7 cellular contexts compared by ENCODE assay signal in genomic region chr11:130166457-130166784, GRCh38. TPM values are rescaled to one million over a fixed set of nuclear protein-coding genes. Genes with fewer than 3 reads are reported as not detected.
DNase-seq lines count a peak whose midpoint lies in the region; ATAC-seq, FAIRE-seq and TF ChIP-seq lines count a peak whose summit lies in the region.

No MANE protein-coding gene starts in this region.

- TF ChIP-seq CTCF in endothelial cell of umbilical vein (IDR thresholded peaks at IDR 0.05; ENCODE audit: extremely low read depth in 1 of 2, insufficient read depth in 1 of 2, low read depth in 1 of 2, low read length in 2 of 2) (no peak), smooth muscle cell (IDR thresholded peaks at IDR 0.05; ENCODE audit: borderline replicate concordance, insufficient read depth, poor library complexity, severe bottlenecking) (no peak), coronary artery (IDR thresholded peaks at IDR 0.05) (no peak)

- peaks cover 6% of the 10 kb centered on the region for H3F3A ChIP-seq in smooth muscle cell (ENCODE audit: low read depth)

- no peak overlapping the region for H3K4me3 ChIP-seq in endothelial cell of umbilical vein (replicated peaks in 1 of 3; ENCODE audit: insufficient read depth in 1 of 3, low read depth in 1 of 3, low read length in 3 of 3)
- no peak overlapping the region for H3K4me3 ChIP-seq in smooth muscle cell
- no peak overlapping the region for H3K4me3 ChIP-seq in coronary artery

- H2AFZ ChIP-seq in endothelial cell of umbilical vein (ENCODE audit: low read depth, low read length) = no peak overlapping the region
- H2AFZ ChIP-seq in smooth muscle cell (ENCODE audit: low read depth) = no peak overlapping the region

- POLR2A ChIA-PET in endothelial cell of umbilical vein (lab: Charles Lee) = no interaction called here

- DNase-seq in NCI-H2196 (lab: John Stamatoyannopoulos, UW; ENCODE audit: unreplicated experiment) (peak; percentile 68), endothelial cell of umbilical vein (ENCODE audit: low read depth, low spot score) (peak; percentile 32), smooth muscle cell (lab: John Stamatoyannopoulos, UW; ENCODE audit: unreplicated experiment) (no peak), D341Med (ENCODE audit: low spot score) (no peak), coronary artery (ENCODE audit: low spot score) (no peak), NCI-H1105 (lab: John Stamatoyannopoulos, UW) (no peak)

- peak; percentile 81 for FAIRE-seq in endothelial cell of umbilical vein (lab: Jason Lieb, UNC)

- peak; percentile 90 for ATAC-seq in GM21360 (IDR thresholded peaks at IDR 0.05; ENCODE audit: unreplicated experiment)

- no peak overlapping the region for H3K27ac ChIP-seq in endothelial cell of umbilical vein (ENCODE audit: insufficient read depth, low read depth, low read length)
- peak overlapping the region; percentile 56 for H3K27ac ChIP-seq in smooth muscle cell (ENCODE audit: low read depth)
- H3K27ac ChIP-seq in coronary artery = no peak overlapping the region

- TF ChIP-seq POLR2A in endothelial cell of umbilical vein (IDR thresholded peaks at IDR 0.05; ENCODE audit: low read depth, low read length) = no peak

- H3K36me3 ChIP-seq in endothelial cell of umbilical vein (ENCODE audit: control insufficient read depth in 2 of 2, extremely low read depth in 1 of 2, insufficient read depth in 2 of 2, low read length in 2 of 2) = no peaks in the 10 kb centered on the region
- H3K36me3 ChIP-seq in smooth muscle cell (ENCODE audit: low read depth) = no peaks in the 10 kb centered on the region

- no peaks in the 10 kb centered on the region for H3K4me1 ChIP-seq in endothelial cell of umbilical vein (ENCODE audit: control insufficient read depth, extremely low read depth, insufficient read depth, low read length)
- H3K4me1 ChIP-seq in smooth muscle cell (ENCODE audit: low read depth) = no peaks in the 10 kb centered on the region

- intact Hi-C loops in endothelial cell of umbilical vein (cut with micrococcal nuclease) = no loop called here

- CTCF ChIA-PET in endothelial cell of umbilical vein (lab: Charles Lee) = interaction anchor here (0.9 to 1.2 kb wide), 3 partner anchors 21 to 163 kb away, joined by 3 to 4 read pairs (median 3); no protein-coding TSS in a partner anchor

- no peak overlapping the region for H3K9ac ChIP-seq in endothelial cell of umbilical vein (replicated peaks; ENCODE audit: extremely low read depth, insufficient read depth, low read length)
- H3K9ac ChIP-seq in smooth muscle cell (ENCODE audit: low read depth) = no peak overlapping the region

- no peaks in the 10 kb centered on the region for H3K9me1 ChIP-seq in endothelial cell of umbilical vein (replicated peaks; ENCODE audit: control insufficient read depth, extremely low read depth, insufficient read depth, low read length)

- H3K27me3 ChIP-seq in endothelial cell of umbilical vein (ENCODE audit: control insufficient read depth in 2 of 2, insufficient read depth in 2 of 2, low read length in 2 of 2) (peaks cover 11 to 13% of the 10 kb centered on the region in 2 experiments), smooth muscle cell (ENCODE audit: low read depth) (peaks cover 12% of the 10 kb centered on the region)

- no peak overlapping the region for H3K4me2 ChIP-seq in endothelial cell of umbilical vein (ENCODE audit: insufficient read depth, low read length)
- no peak overlapping the region for H3K4me2 ChIP-seq in smooth muscle cell

- dilution Hi-C loops in endothelial cell of umbilical vein (cut with MboI; ENCODE audit: extremely low pct_ligation_motif_present, low sequenced_read_pairs) = no loop called here

- no peaks in the 10 kb centered on the region for H3K79me2 ChIP-seq in endothelial cell of umbilical vein (ENCODE audit: control insufficient read depth, insufficient read depth, low read length)
- no peaks in the 10 kb centered on the region for H3K79me2 ChIP-seq in smooth muscle cell (ENCODE audit: low read depth)

- H3K9me3 ChIP-seq in endothelial cell of umbilical vein (replicated peaks; ENCODE audit: control insufficient read depth, insufficient read depth, low read length) (no peaks in the 10 kb centered on the region), smooth muscle cell (replicated peaks; ENCODE audit: low read depth) (no peaks in the 10 kb centered on the region)

- BruUV-seq in endothelial cell of umbilical vein (replicated peaks; lab: Mats Ljungman, UMichigan) = no TSS peak

- 7% methylated on average over 4 of the region's 4 CpGs for WGBS in smooth muscle cell (ENCODE audit: low lambda C conversion rate)

- H4K20me1 ChIP-seq in endothelial cell of umbilical vein (replicated peaks; ENCODE audit: control insufficient read depth, extremely low read depth, insufficient read depth, low read length) (no peaks in the 10 kb centered on the region), smooth muscle cell (ENCODE audit: low read depth) (peaks cover 4% of the 10 kb centered on the region)

TF ChIP-seq in endothelial cell of umbilical vein, 7 proteins besides CTCF, POLR2A, EP300 and RAD21:
- TF ChIP-seq POLR2AphosphoS5 (IDR thresholded peaks at IDR 0.05; ENCODE audit: insufficient read depth, low read depth, low read length) (no peak), JUN (IDR thresholded peaks at IDR 0.05; ENCODE audit: borderline replicate concordance, insufficient read depth, insufficient read length, low read depth) (peak; percentile 5), FOS (IDR thresholded peaks at IDR 0.05; ENCODE audit: borderline replicate concordance, insufficient read depth, low read length) (peak; percentile 85), MYC (IDR thresholded peaks at IDR 0.05; ENCODE audit: low read depth, low read length) (no peak)

RNA-seq across cellular contexts. Expression of gene ST14, which starts 6.8 kb away (rescaled TPM):
- not detected in 2 replicates for total RNA-seq in endothelial cell of umbilical vein
- 0.08 TPM in 2 replicates for polyA plus RNA-seq in endothelial cell of umbilical vein
- 0.03 and 0.07 TPM in 2 replicates for polyA plus RNA-seq in endothelial cell of umbilical vein (2011; cell fraction: cytosol; rRNA removed)
- not detected in 2 replicates for polyA plus RNA-seq in endothelial cell of umbilical vein (2011; cell fraction: nucleus; rRNA removed)
- not detected in 2 replicates for polyA plus RNA-seq in endothelial cell of umbilical vein (2012)
- polyA minus RNA-seq in endothelial cell of umbilical vein = not detected in 2 replicates
- 1.4 TPM for polyA minus RNA-seq in endothelial cell of umbilical vein (2011; cell fraction: cytosol; rRNA and poly(A)+ RNA removed)
- polyA minus RNA-seq in endothelial cell of umbilical vein (2011; cell fraction: nucleus; rRNA and poly(A)+ RNA removed) = not detected in 2 replicates
- total RNA-seq in smooth muscle cell = 7.7 and 9.4 TPM in 2 replicates
- polyA plus RNA-seq in smooth muscle cell = 2.4 and 16.2 TPM in 2 replicates

Comparison
In these comparisons a context has a peak if more than half of its experiments do, and no peak if none do; other contexts are left out.
1. DNase-seq: peak in NCI-H2196 (single experiment) and endothelial cell of umbilical vein (single experiment); none in smooth muscle cell (single experiment), D341Med (single experiment), coronary artery (single experiment) and NCI-H1105 (single experiment).